1 cellular context compared by ENCODE assay signal in the genomic region with DNA sequence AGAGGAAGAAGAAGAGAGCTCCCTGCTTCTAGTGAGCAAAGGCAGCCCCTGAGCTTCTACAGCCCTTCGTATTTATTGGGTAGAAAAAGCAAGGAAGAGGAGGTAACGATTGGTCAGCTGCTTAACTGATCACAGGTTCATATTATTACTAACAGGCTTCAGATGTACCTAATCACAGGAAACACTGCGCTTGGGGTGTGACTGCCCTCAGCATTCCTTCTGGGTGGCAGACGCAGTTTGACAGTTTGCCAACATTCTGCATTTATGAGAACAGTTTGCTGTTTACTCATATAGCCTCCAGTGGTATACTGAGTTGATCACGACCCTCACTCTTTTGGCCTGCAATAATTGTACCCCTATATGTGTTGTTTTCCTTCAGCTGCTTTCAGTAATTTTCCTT. TPM values are rescaled to one million over a fixed set of nuclear protein-coding genes. Genes with fewer than 3 reads are reported as not detected.
"Had no signal": no experiment of that assay in that cellular context is flagged by ENCODE, and none has a peak within 500 bp of the region (broad histone marks: within the 10 kb centered on the region; RNA-seq: fewer than 3 reads in every experiment).

No MANE protein-coding gene starts in this region.

RNA-seq across cellular contexts. Expression of gene CFAP53, which starts 42.6 kb away (rescaled TPM):
- total RNA-seq: vagina had no signal
